ENCODE assay signal across 15 cellular contexts in genomic region chr4:145168578-145169187, GRCh38.
"Had no signal": no experiment of that assay in that cellular context is flagged by ENCODE, and none has a peak within 500 bp of the region (broad histone marks: within the 10 kb centered on the region; RNA-seq: fewer than 3 reads in every experiment).

No MANE protein-coding gene starts in this region.

- DNase-seq: activated CD4-positive, alpha-beta T cell treated with anti-CD3 and anti-CD28 coated beads, Interleukin-2, amount 10 ng/mL, durations not matched to agents 24 days and 14 days; activated naive CD4-positive, alpha-beta T cell treated with anti-CD3 and anti-CD28 coated beads, Interleukin-2, amount 50 U/mL, for 16 hours; amniotic stem cell; glutamatergic neuron; hypothalamus; kidney glomerular epithelial cell; left ventricle myocardium superior; mesenchymal stem cell; nucleus accumbens; stimulated activated naive B cell treated with anti-CD40 and anti-IgM and Interleukin-4, amounts not matched to agents 10 μg/mL and 1 μg/mL and 100 μg/mL, for 72 hours; transverse colon had no signal

- H3K4me3 Mint-ChIP-seq: activated CD4-positive, alpha-beta T cell treated with anti-CD3 and anti-CD28 coated beads, Interleukin-2, amount 10 ng/mL, durations not matched to agents 24 days and 14 days; nephron; stimulated activated naive B cell treated with anti-CD40 and anti-IgM and Interleukin-4, amounts not matched to agents 10 μg/mL and 1 μg/mL and 100 μg/mL, for 72 hours; T-helper 1 cell treated with Interleukin-12 subunit alpha and Interleukin-12 subunit beta and Interleukin-4 antibody, amounts not matched to agents 30 μg/mL and 1 μg/mL, for 36 hours had no signal

- H3K9me3 Mint-ChIP-seq: activated CD4-positive, alpha-beta T cell treated with anti-CD3 and anti-CD28 coated beads, Interleukin-2, amount 10 ng/mL, durations not matched to agents 24 days and 14 days; nephron; stimulated activated naive B cell treated with anti-CD40 and anti-IgM and Interleukin-4, amounts not matched to agents 10 μg/mL and 1 μg/mL and 100 μg/mL, for 72 hours; T-helper 1 cell treated with Interleukin-12 subunit alpha and Interleukin-12 subunit beta and Interleukin-4 antibody, amounts not matched to agents 30 μg/mL and 1 μg/mL, for 36 hours had no signal

- ATAC-seq: esophagus mucosa; left ventricle myocardium superior; stimulated activated naive B cell treated with anti-CD40 and anti-IgM and Interleukin-4, amounts not matched to agents 10 μg/mL and 1 μg/mL and 100 μg/mL, for 72 hours had no signal

- H3K27ac Mint-ChIP-seq: nephron; T-helper 1 cell treated with Interleukin-12 subunit alpha and Interleukin-12 subunit beta and Interleukin-4 antibody, amounts not matched to agents 30 μg/mL and 1 μg/mL, for 36 hours had no signal

- H3K27me3 Mint-ChIP-seq: activated CD4-positive, alpha-beta T cell treated with anti-CD3 and anti-CD28 coated beads, Interleukin-2, amount 10 ng/mL, durations not matched to agents 24 days and 14 days; stimulated activated naive B cell treated with anti-CD40 and anti-IgM and Interleukin-4, amounts not matched to agents 10 μg/mL and 1 μg/mL and 100 μg/mL, for 72 hours had no signal

- FAIRE-seq: colon had no signal
